In genomic region chr11:59756845-59757244, GRCh38 we compare ENCODE assay signal across 8 cellular contexts.
DNase-seq lines count a peak whose midpoint lies in the region; ATAC-seq and TF ChIP-seq lines count a peak whose summit lies in the region.

No MANE protein-coding gene starts in this region.

- H3K27ac Mint-ChIP-seq in T-helper 1 cell treated with Interleukin-12 subunit alpha and Interleukin-12 subunit beta and Interleukin-4 antibody, amounts not matched to agents 30 μg/mL and 1 μg/mL, for 36 hours: no peak overlapping the region

- TF ChIP-seq CTCF in epithelial cell of esophagus (IDR thresholded peaks at IDR 0.05; ENCODE audit: insufficient read depth, low read depth, low read length, missing control alignments): no peak
- TF ChIP-seq CTCF in parathyroid adenoma (IDR thresholded peaks at IDR 0.05): no peak

- H3K27ac ChIP-seq in parathyroid adenoma: no peak overlapping the region

- H3K4me1 Mint-ChIP-seq in T-helper 1 cell treated with Interleukin-12 subunit alpha and Interleukin-12 subunit beta and Interleukin-4 antibody, amounts not matched to agents 30 μg/mL and 1 μg/mL, for 36 hours (ENCODE audit: low read depth): peaks cover 45% of the 10 kb centered on the region

- no peaks in the 10 kb centered on the region for H3K36me3 ChIP-seq in parathyroid adenoma (ENCODE audit: control insufficient read depth, insufficient read depth, low read length)

- H3K4me3 Mint-ChIP-seq in T-helper 1 cell treated with Interleukin-12 subunit alpha and Interleukin-12 subunit beta and Interleukin-4 antibody, amounts not matched to agents 30 μg/mL and 1 μg/mL, for 36 hours: peak overlapping the region; percentile 89

- no peaks in the 10 kb centered on the region for H3K9me3 ChIP-seq in parathyroid adenoma (ENCODE audit: control insufficient read depth, low read length)

- peak overlapping the region; percentile 74 for H3K4me2 ChIP-seq in parathyroid adenoma (ENCODE audit: low read length)

- no peaks in the 10 kb centered on the region for H3K27me3 ChIP-seq in parathyroid adenoma (ENCODE audit: control insufficient read depth, insufficient read depth, low read length)

- no peaks in the 10 kb centered on the region for H3K9me3 Mint-ChIP-seq in T-helper 1 cell treated with Interleukin-12 subunit alpha and Interleukin-12 subunit beta and Interleukin-4 antibody, amounts not matched to agents 30 μg/mL and 1 μg/mL, for 36 hours

- DNase-seq in T-helper 1 cell (no peak), OCI-M1 (lab: John Stamatoyannopoulos, UW) (peak; percentile 42), epithelial cell of esophagus (ENCODE audit: low read depth) (peak; percentile 85), NCI-H1092 treated with DMSO at 0.1 percent for 48 hours (lab: John Stamatoyannopoulos, UW) (no peak), DMS 273 (lab: John Stamatoyannopoulos, UW; ENCODE audit: unreplicated experiment) (no peak)

- no peak overlapping the region for H2AFZ ChIP-seq in parathyroid adenoma

- ATAC-seq in GM19452 (IDR thresholded peaks at IDR 0.05; ENCODE audit: unreplicated experiment): no peak

- H3K4me3 ChIP-seq in epithelial cell of esophagus (ENCODE audit: low read length) (no peak overlapping the region), parathyroid adenoma (ENCODE audit: low read depth, low read length) (peak overlapping the region; percentile 74)

- H3K4me1 ChIP-seq in parathyroid adenoma: peaks cover 3% of the 10 kb centered on the region

- H3K9ac ChIP-seq in parathyroid adenoma: no peak overlapping the region

- peaks cover 4% of the 10 kb centered on the region for H3K27me3 Mint-ChIP-seq in T-helper 1 cell treated with Interleukin-12 subunit alpha and Interleukin-12 subunit beta and Interleukin-4 antibody, amounts not matched to agents 30 μg/mL and 1 μg/mL, for 36 hours (ENCODE audit: low read depth)

- peaks cover 9% of the 10 kb centered on the region for H3K79me2 ChIP-seq in parathyroid adenoma

- peaks cover 23% of the 10 kb centered on the region for H3K36me3 Mint-ChIP-seq in T-helper 1 cell treated with Interleukin-12 subunit alpha and Interleukin-12 subunit beta and Interleukin-4 antibody, amounts not matched to agents 30 μg/mL and 1 μg/mL, for 36 hours (ENCODE audit: low read depth)

Comparison
In these comparisons a context has a peak if more than half of its experiments do, and no peak if none do; other contexts are left out.
1. DNase-seq: peak in OCI-M1 (single experiment) and epithelial cell of esophagus (single experiment); none in T-helper 1 cell (0 of 5), NCI-H1092 treated with DMSO at 0.1 percent for 48 hours (single experiment) and DMS 273 (single experiment).